In genomic region chr12:55929306-55929791, GRCh38 we compare ENCODE assay signal across 9 cellular contexts. TPM values are rescaled to one million over a fixed set of nuclear protein-coding genes. Genes with fewer than 3 reads are reported as not detected.
A peak's percentile ranks its signal among the peaks of the same experiment; 100 is the strongest.
DNase-seq lines count a peak whose midpoint lies in the region; ATAC-seq, FAIRE-seq and TF ChIP-seq lines count a peak whose summit lies in the region.
"Had no signal": no experiment of that assay in that cellular context is flagged by ENCODE, and none has a peak within 500 bp of the region (broad histone marks: within the 10 kb centered on the region; RNA-seq: fewer than 3 reads in every experiment).

No MANE protein-coding gene starts in this region.

- H3K36me3 ChIP-seq in KOPT-K1 (ENCODE audit: insufficient read depth, low read length) (peaks cover 26% of the 10 kb centered on the region), HepG2 (replicated peaks in 1 of 2; ENCODE audit: control insufficient read depth in 1 of 2, insufficient read depth in 2 of 2, low read length in 2 of 2) (no peaks in the 10 kb centered on the region; a peak in 2 of 5 replicates)

- POLR2A ChIA-PET in HepG2 (lab: Yijun Ruan, JAX) = interaction anchor here (0.7 to 10.5 kb wide), 7 partner anchors 29 to 229 kb away, joined by 3 to 108 read pairs (median 20); partner anchors contain the start of genes DNAJC14, MYL6, ORMDL2 and RAB5B

- H3K4me2 ChIP-seq in HepG2 (ENCODE audit: low read depth, low read length) = peak overlapping the region; percentile 97

- H3K4me1 ChIP-seq in HepG2 (ENCODE audit: insufficient read depth, low read length) = peaks cover 63% of the 10 kb centered on the region

- no peak for TF ChIP-seq RAD21 in HepG2 (CRISPR knock-in tag; IDR thresholded peaks at IDR 0.05)

- 18% methylated on average over 8 of the region's 8 CpGs for whole genome bisulfite sequencing in HepG2 (ENCODE audit: low lambda C conversion rate)

- in situ Hi-C loops in HepG2 (cut with HindIII; ENCODE audit: extremely low pct_ligation_motif_present, low pct_unique_long_range_greater_than_20kb) = loop anchor here (5.0 kb wide), 1 partner anchor 97 kb away; no protein-coding TSS in a partner anchor

- no peak for TF ChIP-seq POLR2A in HepG2 (IDR thresholded peaks at IDR 0.05; ENCODE audit: insufficient read depth in 1 of 2, low read depth in 2 of 2, low read length in 2 of 2)

- peaks cover 0 to 11% of the 10 kb centered on the region in 2 experiments; a peak in 1 of 5 replicates for H3K27me3 ChIP-seq in HepG2 (ENCODE audit: control insufficient read depth in 1 of 2, insufficient read depth in 2 of 2, low read length in 2 of 2)

- H3K9me3 ChIP-seq in KOPT-K1 (ENCODE audit: insufficient read depth, low read length, poor library complexity, severe bottlenecking) (no peaks in the 10 kb centered on the region), HepG2 (ENCODE audit: low read length) (no peaks in the 10 kb centered on the region)

- no peak for FAIRE-seq in HepG2 (lab: Jason Lieb, UNC)
- FAIRE-seq: colon had no signal

- H3K27ac ChIP-seq in 22Rv1 (peak overlapping the region; percentile 100), KOPT-K1 (ENCODE audit: low read depth, low read length, poor library complexity, severe bottlenecking) (peak overlapping the region; percentile 98), HepG2 (ENCODE audit: extremely low read length, insufficient read depth, low read length) (peak overlapping the region; percentile 38)

- intact Hi-C loops in HepG2 (cut with micrococcal nuclease; ENCODE audit: unreplicated experiment) = no loop called here

- TF ChIP-seq EP300 in HepG2 (IDR thresholded peaks at IDR 0.05; ENCODE audit: low read depth in 2 of 2, low read length in 2 of 2) (no peak), HepG2 (CRISPR knock-in tag; IDR thresholded peaks at IDR 0.05; ENCODE audit: borderline replicate concordance) (no peak)

- DNase-seq in activated T-cell treated with anti-CD3 and anti-CD28 coated beads for 24 hours (ENCODE audit: low read depth) = peak; percentile 82
- no peak for DNase-seq in HepG2 (ENCODE audit: low spot score)
- peak; percentile 49 to 57 for DNase-seq in stimulated activated CD8-positive, alpha-beta memory T cell treated with anti-CD3 and anti-CD28 coated beads, Interleukin-7, amount 100 ng/mL, for 1 hour (ENCODE audit: low read depth in 2 of 2)
- no peak for DNase-seq in D341Med (ENCODE audit: low spot score)
- no peak for DNase-seq in hepatic stellate cell (ENCODE audit: low spot score)

- ATAC-seq in GM19455 (IDR thresholded peaks at IDR 0.05; ENCODE audit: unreplicated experiment) (peak; percentile 29), HepG2 (no peak)

- H3K9ac ChIP-seq in HepG2 (ENCODE audit: insufficient read depth, low read depth, low read length) = peak overlapping the region; percentile 19; the same call in 1 of the 2 replicates

- H2AFZ ChIP-seq in HepG2 (ENCODE audit: low read length) = no peak overlapping the region

- BruUV-seq in HepG2 (replicated peaks; lab: Mats Ljungman, UMichigan) = no TSS peak

- TF ChIP-seq CTCF in 22Rv1 (IDR thresholded peaks at IDR 0.05) = no peak
- no peak for TF ChIP-seq CTCF in HepG2 (CRISPR knock-in tag; IDR thresholded peaks at IDR 0.05)

- H3K79me2 ChIP-seq in HepG2 (ENCODE audit: insufficient read depth, low read length) = peaks cover 33% of the 10 kb centered on the region

- H3K4me3 ChIP-seq in HepG2 (replicated peaks in 1 of 3; ENCODE audit: insufficient read depth in 1 of 3, low read depth in 2 of 3, low read length in 3 of 3) = peak overlapping the region; percentile 22 to 45 (median 44); a peak in 5 of 6 replicates

- CTCF ChIA-PET in HepG2 (lab: Yijun Ruan, JAX; ENCODE audit: low intra/inter-chr PET ratio, low total read pairs) = no interaction called here

- peaks cover 9% of the 10 kb centered on the region; the same call in 1 of the 2 replicates for H4K20me1 ChIP-seq in HepG2 (ENCODE audit: insufficient read depth, low read length)

RNA-seq across cellular contexts. Expression of gene DGKA, which starts 1.6 kb away (rescaled TPM):
- total RNA-seq in HepG2 (2016; rRNA removed; fragmentation: Illumina TruSeq; extraction: Trizol) = 2.4 and 2.7 TPM in 2 replicates
- total RNA-seq in HepG2 (2016; cell fraction: cytosol; rRNA removed; fragmentation: Illumina TruSeq; extraction: Trizol; ENCODE audit: low read depth) = 1.1 and 1.9 TPM in 2 replicates
- 2.7 and 2.9 TPM in 2 replicates for total RNA-seq in HepG2 (2016; cell fraction: insoluble cytoplasmic fraction; rRNA removed; fragmentation: Illumina TruSeq; extraction: Trizol)
- total RNA-seq in HepG2 (2016; cell fraction: membrane; rRNA removed; fragmentation: Illumina TruSeq; extraction: Trizol) = 1.3 and 2.1 TPM in 2 replicates
- 3.6 and 4.1 TPM in 2 replicates for total RNA-seq in HepG2 (2016; cell fraction: nucleus; rRNA removed; fragmentation: Illumina TruSeq; extraction: Trizol)
- 5.4 and 7.6 TPM in 2 replicates for polyA plus RNA-seq in HepG2 (2011; rRNA removed)
- polyA plus RNA-seq in HepG2 (2011; cell fraction: cytosol; rRNA removed) = 4.6 and 23.7 TPM in 2 replicates
- polyA plus RNA-seq in HepG2 (2011; cell fraction: nucleus; rRNA removed) = 43.0 and 71.3 TPM in 2 replicates
- polyA plus RNA-seq in HepG2 (2012) = 8.8 and 12.1 TPM in 2 replicates
- 0.36 and 0.54 TPM in 2 replicates for polyA plus RNA-seq in HepG2 (2016; cell fraction: cytosol; fragmentation: Illumina TruSeq; extraction: Trizol; ENCODE audit: low read depth)
- 3.2 and 5.2 TPM in 2 replicates for polyA plus RNA-seq in HepG2 (2016; cell fraction: insoluble cytoplasmic fraction; fragmentation: Illumina TruSeq; extraction: Trizol; ENCODE audit: low read depth)
- polyA plus RNA-seq in HepG2 (2016; cell fraction: membrane; fragmentation: Illumina TruSeq; extraction: Trizol; ENCODE audit: low read depth) = 0.80 and 1.6 TPM in 2 replicates
- polyA plus RNA-seq in HepG2 (2016; cell fraction: nucleus; fragmentation: Illumina TruSeq; extraction: Trizol; ENCODE audit: insufficient read depth, low read depth) = 6.1 and 11.3 TPM in 2 replicates
- polyA minus RNA-seq in HepG2 (2011; rRNA and poly(A)+ RNA removed; ENCODE audit: low replicate concordance) = 6.8 and 8.5 TPM in 2 replicates
- 3.0 and 5.1 TPM in 2 replicates for polyA minus RNA-seq in HepG2 (2011; cell fraction: cytosol; rRNA and poly(A)+ RNA removed)
- polyA minus RNA-seq in HepG2 (2011; cell fraction: nucleus; rRNA and poly(A)+ RNA removed) = 14.8 and 18.0 TPM in 2 replicates

RNA-seq across cellular contexts. Expression of gene PYM1, which starts 1.7 kb away (rescaled TPM):
- 51.8 and 57.9 TPM in 2 replicates for total RNA-seq in HepG2 (2016; rRNA removed; fragmentation: Illumina TruSeq; extraction: Trizol)
- total RNA-seq in HepG2 (2016; cell fraction: cytosol; rRNA removed; fragmentation: Illumina TruSeq; extraction: Trizol; ENCODE audit: low read depth) = 37.7 and 39.0 TPM in 2 replicates
- total RNA-seq in HepG2 (2016; cell fraction: insoluble cytoplasmic fraction; rRNA removed; fragmentation: Illumina TruSeq; extraction: Trizol) = 54.4 and 54.6 TPM in 2 replicates
- 48.6 and 50.1 TPM in 2 replicates for total RNA-seq in HepG2 (2016; cell fraction: membrane; rRNA removed; fragmentation: Illumina TruSeq; extraction: Trizol)
- 23.2 and 28.5 TPM in 2 replicates for total RNA-seq in HepG2 (2016; cell fraction: nucleus; rRNA removed; fragmentation: Illumina TruSeq; extraction: Trizol)
- polyA plus RNA-seq in HepG2 (2011; rRNA removed) = 40.7 and 44.0 TPM in 2 replicates
- polyA plus RNA-seq in HepG2 (2011; cell fraction: cytosol; rRNA removed) = 44.1 and 48.8 TPM in 2 replicates
- 12.7 and 14.0 TPM in 2 replicates for polyA plus RNA-seq in HepG2 (2011; cell fraction: nucleus; rRNA removed)
- polyA plus RNA-seq in HepG2 (2012) = 24.5 and 31.8 TPM in 2 replicates
- 49.2 and 58.9 TPM in 2 replicates for polyA plus RNA-seq in HepG2 (2016; cell fraction: cytosol; fragmentation: Illumina TruSeq; extraction: Trizol; ENCODE audit: low read depth)
- 68.4 and 73.8 TPM in 2 replicates for polyA plus RNA-seq in HepG2 (2016; cell fraction: insoluble cytoplasmic fraction; fragmentation: Illumina TruSeq; extraction: Trizol; ENCODE audit: low read depth)
- 60.2 and 64.4 TPM in 2 replicates for polyA plus RNA-seq in HepG2 (2016; cell fraction: membrane; fragmentation: Illumina TruSeq; extraction: Trizol; ENCODE audit: low read depth)
- 42.0 and 47.6 TPM in 2 replicates for polyA plus RNA-seq in HepG2 (2016; cell fraction: nucleus; fragmentation: Illumina TruSeq; extraction: Trizol; ENCODE audit: insufficient read depth, low read depth)
- 21.7 and 25.5 TPM in 2 replicates for polyA minus RNA-seq in HepG2 (2011; rRNA and poly(A)+ RNA removed; ENCODE audit: low replicate concordance)
- polyA minus RNA-seq in HepG2 (2011; cell fraction: cytosol; rRNA and poly(A)+ RNA removed) = 18.1 and 21.4 TPM in 2 replicates
- polyA minus RNA-seq in HepG2 (2011; cell fraction: nucleus; rRNA and poly(A)+ RNA removed) = 22.1 and 30.7 TPM in 2 replicates

RNA-seq across cellular contexts. Expression of gene PMEL, which starts 36.5 kb away (rescaled TPM):
- 0.35 and 0.49 TPM in 2 replicates for total RNA-seq in HepG2 (2016; rRNA removed; fragmentation: Illumina TruSeq; extraction: Trizol)
- total RNA-seq in HepG2 (2016; cell fraction: cytosol; rRNA removed; fragmentation: Illumina TruSeq; extraction: Trizol; ENCODE audit: low read depth) = 0.18 and 0.20 TPM in 2 replicates
- 0.59 and 0.76 TPM in 2 replicates for total RNA-seq in HepG2 (2016; cell fraction: insoluble cytoplasmic fraction; rRNA removed; fragmentation: Illumina TruSeq; extraction: Trizol)
- 0.22 and 0.55 TPM in 2 replicates for total RNA-seq in HepG2 (2016; cell fraction: membrane; rRNA removed; fragmentation: Illumina TruSeq; extraction: Trizol)
- 0.71 and 0.91 TPM in 2 replicates for total RNA-seq in HepG2 (2016; cell fraction: nucleus; rRNA removed; fragmentation: Illumina TruSeq; extraction: Trizol)
- 3.3 and 3.4 TPM in 2 replicates for polyA plus RNA-seq in HepG2 (2011; rRNA removed)
- polyA plus RNA-seq in HepG2 (2011; cell fraction: cytosol; rRNA removed) = 1.9 and 3.0 TPM in 2 replicates
- 4.7 and 4.8 TPM in 2 replicates for polyA plus RNA-seq in HepG2 (2011; cell fraction: nucleus; rRNA removed)
- 1.3 and 1.5 TPM in 2 replicates for polyA plus RNA-seq in HepG2 (2012)
- polyA plus RNA-seq in HepG2 (2016; cell fraction: cytosol; fragmentation: Illumina TruSeq; extraction: Trizol; ENCODE audit: low read depth) = 0.27 TPM in 1 of 2 replicates, not detected in the other
- 0.81 TPM in 1 of 2 replicates, not detected in the other for polyA plus RNA-seq in HepG2 (2016; cell fraction: insoluble cytoplasmic fraction; fragmentation: Illumina TruSeq; extraction: Trizol; ENCODE audit: low read depth)
- 0.14 and 0.40 TPM in 2 replicates for polyA plus RNA-seq in HepG2 (2016; cell fraction: membrane; fragmentation: Illumina TruSeq; extraction: Trizol; ENCODE audit: low read depth)
- 1.4 TPM in 2 replicates for polyA plus RNA-seq in HepG2 (2016; cell fraction: nucleus; fragmentation: Illumina TruSeq; extraction: Trizol; ENCODE audit: insufficient read depth, low read depth)
- polyA minus RNA-seq in HepG2 (2011; rRNA and poly(A)+ RNA removed; ENCODE audit: low replicate concordance) = 1.8 and 3.6 TPM in 2 replicates
- polyA minus RNA-seq in HepG2 (2011; cell fraction: cytosol; rRNA and poly(A)+ RNA removed) = 0.62 TPM in 1 of 2 replicates, not detected in the other
- 1.2 and 2.9 TPM in 2 replicates for polyA minus RNA-seq in HepG2 (2011; cell fraction: nucleus; rRNA and poly(A)+ RNA removed)

RNA-seq across cellular contexts. Expression of gene CDK2, which starts 37.3 kb away (rescaled TPM):
- total RNA-seq in HepG2 (2016; rRNA removed; fragmentation: Illumina TruSeq; extraction: Trizol) = 47.5 and 52.0 TPM in 2 replicates
- 8.1 TPM in 2 replicates for total RNA-seq in HepG2 (2016; cell fraction: cytosol; rRNA removed; fragmentation: Illumina TruSeq; extraction: Trizol; ENCODE audit: low read depth)
- 46.4 and 50.0 TPM in 2 replicates for total RNA-seq in HepG2 (2016; cell fraction: insoluble cytoplasmic fraction; rRNA removed; fragmentation: Illumina TruSeq; extraction: Trizol)
- total RNA-seq in HepG2 (2016; cell fraction: membrane; rRNA removed; fragmentation: Illumina TruSeq; extraction: Trizol) = 17.5 and 18.3 TPM in 2 replicates
- total RNA-seq in HepG2 (2016; cell fraction: nucleus; rRNA removed; fragmentation: Illumina TruSeq; extraction: Trizol) = 26.0 and 34.2 TPM in 2 replicates
- polyA plus RNA-seq in HepG2 (2011; rRNA removed) = 42.0 and 52.6 TPM in 2 replicates
- 16.9 and 23.3 TPM in 2 replicates for polyA plus RNA-seq in HepG2 (2011; cell fraction: cytosol; rRNA removed)
- 32.7 and 37.9 TPM in 2 replicates for polyA plus RNA-seq in HepG2 (2011; cell fraction: nucleus; rRNA removed)
- polyA plus RNA-seq in HepG2 (2012) = 19.5 and 20.6 TPM in 2 replicates
- polyA plus RNA-seq in HepG2 (2016; cell fraction: cytosol; fragmentation: Illumina TruSeq; extraction: Trizol; ENCODE audit: low read depth) = 3.1 and 3.6 TPM in 2 replicates
- 60.6 and 64.8 TPM in 2 replicates for polyA plus RNA-seq in HepG2 (2016; cell fraction: insoluble cytoplasmic fraction; fragmentation: Illumina TruSeq; extraction: Trizol; ENCODE audit: low read depth)
- 8.3 and 9.6 TPM in 2 replicates for polyA plus RNA-seq in HepG2 (2016; cell fraction: membrane; fragmentation: Illumina TruSeq; extraction: Trizol; ENCODE audit: low read depth)
- polyA plus RNA-seq in HepG2 (2016; cell fraction: nucleus; fragmentation: Illumina TruSeq; extraction: Trizol; ENCODE audit: insufficient read depth, low read depth) = 51.4 and 59.6 TPM in 2 replicates
- polyA minus RNA-seq in HepG2 (2011; rRNA and poly(A)+ RNA removed; ENCODE audit: low replicate concordance) = 50.1 and 366 TPM in 2 replicates
- polyA minus RNA-seq in HepG2 (2011; cell fraction: cytosol; rRNA and poly(A)+ RNA removed) = 18.1 and 20.2 TPM in 2 replicates
- polyA minus RNA-seq in HepG2 (2011; cell fraction: nucleus; rRNA and poly(A)+ RNA removed) = 11.6 and 12.1 TPM in 2 replicates

RNA-seq across cellular contexts. Expression of gene RAB5B, which starts 44.5 kb away (rescaled TPM):
- total RNA-seq in HepG2 (2016; rRNA removed; fragmentation: Illumina TruSeq; extraction: Trizol) = 26.0 and 33.1 TPM in 2 replicates
- total RNA-seq in HepG2 (2016; cell fraction: cytosol; rRNA removed; fragmentation: Illumina TruSeq; extraction: Trizol; ENCODE audit: low read depth) = 8.6 and 11.8 TPM in 2 replicates
- 24.6 and 33.6 TPM in 2 replicates for total RNA-seq in HepG2 (2016; cell fraction: insoluble cytoplasmic fraction; rRNA removed; fragmentation: Illumina TruSeq; extraction: Trizol)
- total RNA-seq in HepG2 (2016; cell fraction: membrane; rRNA removed; fragmentation: Illumina TruSeq; extraction: Trizol) = 22.2 and 23.2 TPM in 2 replicates
- 22.8 and 23.5 TPM in 2 replicates for total RNA-seq in HepG2 (2016; cell fraction: nucleus; rRNA removed; fragmentation: Illumina TruSeq; extraction: Trizol)
- 68.3 and 70.4 TPM in 2 replicates for polyA plus RNA-seq in HepG2 (2011; rRNA removed)
- 43.7 and 67.1 TPM in 2 replicates for polyA plus RNA-seq in HepG2 (2011; cell fraction: cytosol; rRNA removed)
- 32.6 and 46.3 TPM in 2 replicates for polyA plus RNA-seq in HepG2 (2011; cell fraction: nucleus; rRNA removed)
- polyA plus RNA-seq in HepG2 (2012) = 39.1 and 42.4 TPM in 2 replicates
- 5.6 and 5.9 TPM in 2 replicates for polyA plus RNA-seq in HepG2 (2016; cell fraction: cytosol; fragmentation: Illumina TruSeq; extraction: Trizol; ENCODE audit: low read depth)
- 45.3 and 46.9 TPM in 2 replicates for polyA plus RNA-seq in HepG2 (2016; cell fraction: insoluble cytoplasmic fraction; fragmentation: Illumina TruSeq; extraction: Trizol; ENCODE audit: low read depth)
- 22.1 and 22.3 TPM in 2 replicates for polyA plus RNA-seq in HepG2 (2016; cell fraction: membrane; fragmentation: Illumina TruSeq; extraction: Trizol; ENCODE audit: low read depth)
- 45.7 and 46.4 TPM in 2 replicates for polyA plus RNA-seq in HepG2 (2016; cell fraction: nucleus; fragmentation: Illumina TruSeq; extraction: Trizol; ENCODE audit: insufficient read depth, low read depth)
- 52.5 and 108 TPM in 2 replicates for polyA minus RNA-seq in HepG2 (2011; rRNA and poly(A)+ RNA removed; ENCODE audit: low replicate concordance)
- polyA minus RNA-seq in HepG2 (2011; cell fraction: cytosol; rRNA and poly(A)+ RNA removed) = 28.2 and 48.5 TPM in 2 replicates
- 32.7 and 43.8 TPM in 2 replicates for polyA minus RNA-seq in HepG2 (2011; cell fraction: nucleus; rRNA and poly(A)+ RNA removed)

Comparison
In these comparisons a context has a peak if more than half of its experiments do, and no peak if none do; other contexts are left out.
1. H3K27ac ChIP-seq: peak in every context shown above with its lines; median percentile 100 in 22Rv1; 98 in KOPT-K1; 38 in HepG2.
2. DNase-seq: peak in activated T-cell treated with anti-CD3 and anti-CD28 coated beads for 24 hours (single experiment) and stimulated activated CD8-positive, alpha-beta memory T cell treated with anti-CD3 and anti-CD28 coated beads, Interleukin-7, amount 100 ng/mL, for 1 hour (2 of 2); none in HepG2 (single experiment), D341Med (single experiment) and hepatic stellate cell (single experiment).